9 cellular contexts compared by ENCODE assay signal in genomic region chr11:108698844-108699642, GRCh38. TPM values are rescaled to one million over a fixed set of nuclear protein-coding genes. Genes with fewer than 3 reads are reported as not detected.
DNase-seq lines count a peak whose midpoint lies in the region; ATAC-seq, FAIRE-seq and TF ChIP-seq lines count a peak whose summit lies in the region.
"Had no signal": no experiment of that assay in that cellular context is flagged by ENCODE, and none has a peak within 500 bp of the region (broad histone marks: within the 10 kb centered on the region; RNA-seq: fewer than 3 reads in every experiment).

No MANE protein-coding gene starts in this region.

- ATAC-seq in GM19467 (IDR thresholded peaks at IDR 0.05; ENCODE audit: unreplicated experiment) (peak; percentile 56), HG03066 (IDR thresholded peaks at IDR 0.05; ENCODE audit: low read depth, unreplicated experiment) (peak; percentile 78), GM12878 (peak; percentile 90)
- ATAC-seq: pancreas had no signal

- 0 out of 2 replicates have a peak, but pooled peaks cover 3% of the 10 kb centered on the region for H3K4me1 ChIP-seq in GM12878 (ENCODE audit: control insufficient read depth, insufficient read depth, low read length)
- H3K4me1 ChIP-seq in OCI-LY7 (ENCODE audit: insufficient read depth, low read length, poor library complexity, severe bottlenecking), result no peaks in the 10 kb centered on the region
- H3K4me1 ChIP-seq: pancreas had no signal

- TF ChIP-seq POLR2A in GM12878 (IDR thresholded peaks at IDR 0.05; ENCODE audit: low read depth, low read length), result no peak

- TF ChIP-seq EP300 in GM12878 (IDR thresholded peaks at IDR 0.05; ENCODE audit: borderline replicate concordance in 1 of 2, control insufficient read depth in 1 of 2, low read depth in 2 of 2, low read length in 2 of 2), result peak; percentile 45 to 48; a peak in 2 of 4 replicates

- H3K4me3 ChIP-seq in GM12878 (no peak overlapping the region), OCI-LY7 (ENCODE audit: low read depth, low read length, poor library complexity, severe bottlenecking) (no peak overlapping the region)
- H3K4me3 ChIP-seq: pancreas had no signal

- no peaks in the 10 kb centered on the region for H3K9me2 ChIP-seq in OCI-LY7 (ENCODE audit: insufficient read depth, low read length)

- FAIRE-seq in GM12878 (lab: Jason Lieb, UNC), result peak; percentile 78
- no peak for FAIRE-seq in frontal cortex (lab: Jason Lieb, UNC)
- FAIRE-seq: pancreas had no signal

- H3K36me3 ChIP-seq in GM12878 (ENCODE audit: control insufficient read depth in 2 of 2, insufficient read depth in 2 of 2, low read length in 1 of 2) (peaks cover 0 to 12% of the 10 kb centered on the region in 2 experiments; a peak in 3 of 4 replicates), OCI-LY7 (ENCODE audit: insufficient read depth, low read length) (peaks cover 83% of the 10 kb centered on the region)

- BruUV-seq in GM12878 (replicated peaks; lab: Mats Ljungman, UMichigan), result no TSS peak
- BruUV-seq in OCI-LY7 (replicated peaks; lab: Mats Ljungman, UMichigan), result no TSS peak

- H2AFZ ChIP-seq in GM12878 (ENCODE audit: control insufficient read depth, low read depth, low read length) (no peak overlapping the region), OCI-LY7 (ENCODE audit: low read length) (no peak overlapping the region)

- SMC1A ChIA-PET in GM12878 (lab: Charles Lee; ENCODE audit: uncharacterized antibody, unreplicated experiment), result interaction anchor here (0.6 to 5.5 kb wide), 32 partner anchors 7 to 1241 kb away, joined by 3 to 136 read pairs (median 6); no protein-coding TSS in a partner anchor

- in situ Hi-C loops in GM12878 (cut with MboI), result loop anchor here (5.0 kb wide), 1 partner anchor 173 kb away; no protein-coding TSS in a partner anchor

- H3K9me3 ChIP-seq in GM12878 (replicated peaks; ENCODE audit: control insufficient read depth, insufficient read depth, low read length) (no peaks in the 10 kb centered on the region), OCI-LY7 (ENCODE audit: low read length) (no peaks in the 10 kb centered on the region)
- H3K9me3 ChIP-seq: pancreas had no signal

- RAD21 ChIA-PET in GM12878 (lab: Charles Lee; ENCODE audit: unreplicated experiment), result interaction anchor here (0.7 to 7.7 kb wide), 20 partner anchors 11 to 1240 kb away, joined by 3 to 161 read pairs (median 6); no protein-coding TSS in a partner anchor

- CTCF ChIA-PET in GM12878 (lab: Yijun Ruan, JAX), result interaction anchor here (0.6 to 4.7 kb wide), 32 partner anchors 7 to 1246 kb away, joined by 3 to 173 read pairs (median 4); partner anchors contain the start of gene DDX10
- CTCF ChIA-PET in OCI-LY7 (lab: Charles Lee; ENCODE audit: unreplicated experiment), result no interaction called here

- DNase-seq in GM10266 (ENCODE audit: extremely low spot score) (peak; percentile 30), GM12878 (ENCODE audit: low read depth, low spot score) (peak; percentile 45), frontal cortex (ENCODE audit: low spot score in 2 of 2) (no peak), D341Med (ENCODE audit: low spot score) (no peak), OCI-LY7 (ENCODE audit: low spot score) (no peak), EL (no peak)
- DNase-seq: pancreas had no signal

- POLR2A ChIA-PET in GM12878 (lab: Charles Lee), result interaction anchor here (0.6 to 2.5 kb wide), 4 partner anchors 11 to 448 kb away, joined by 5 to 13 read pairs (median 8); partner anchors contain the start of gene DDX10
- POLR2A ChIA-PET in OCI-LY7 (lab: Charles Lee), result interaction anchor here (1.3 kb wide), 2 partner anchors 8 to 17 kb away, joined by 3 read pairs; no protein-coding TSS in a partner anchor

- no peak for TF ChIP-seq CTCF in GM10266 (IDR thresholded peaks at IDR 0.05; ENCODE audit: control insufficient read depth, insufficient read depth, low read depth, missing control alignments)
- TF ChIP-seq CTCF in GM12878 (IDR thresholded peaks at IDR 0.05 in 2 of 3, conservative IDR thresholded peaks at IDR 0.05 in 1 of 3; ENCODE audit: control insufficient read depth in 2 of 3, extremely low read depth in 1 of 3, insufficient read depth in 1 of 3, low read depth in 3 of 3, low read length in 3 of 3), result no peak
- TF ChIP-seq CTCF in OCI-LY7 (conservative IDR thresholded peaks at IDR 0.05; ENCODE audit: low read length), result no peak

- no peak overlapping the region for H3K27ac ChIP-seq in GM12878 (ENCODE audit: control insufficient read depth, insufficient read depth)
- H3K27ac ChIP-seq in OCI-LY7 (ENCODE audit: low read depth, low read length, poor library complexity, severe bottlenecking), result no peak overlapping the region
- H3K27ac ChIP-seq: pancreas had no signal

- no peak overlapping the region for H3K4me2 ChIP-seq in GM12878 (ENCODE audit: control insufficient read depth, insufficient read depth)
- H3K4me2 ChIP-seq in OCI-LY7 (ENCODE audit: low read length), result no peak overlapping the region

- 88% methylated on average over 4 of the region's 4 CpGs for WGBS in GM12878 (ENCODE audit: insufficient coverage, insufficient replicate concordance, low lambda C conversion rate, missing lambda C conversion rate)

- TF ChIP-seq RAD21 in GM12878 (IDR thresholded peaks at IDR 0.05; ENCODE audit: insufficient read depth, low read depth, low read length), result no peak

- intact Hi-C loops in GM12878 (cut with micrococcal nuclease; ENCODE audit: unreplicated experiment) (loop anchor here (1.0 to 10.0 kb wide), 6 partner anchors 34 to 1238 kb away; no protein-coding TSS in a partner anchor), OCI-LY7 (cut with micrococcal nuclease; ENCODE audit: unreplicated experiment) (loop anchor here (5.0 kb wide), 2 partner anchors 173 to 998 kb away; no protein-coding TSS in a partner anchor)

- no peaks in the 10 kb centered on the region for H3K27me3 ChIP-seq in GM12878 (replicated peaks in 1 of 2; ENCODE audit: control insufficient read depth in 2 of 2, insufficient read depth in 2 of 2, low read length in 1 of 2)
- H3K27me3 ChIP-seq: pancreas had no signal

- H3K79me2 ChIP-seq in GM12878 (ENCODE audit: control insufficient read depth, insufficient read depth, low read length) (no peaks in the 10 kb centered on the region), OCI-LY7 (ENCODE audit: insufficient read depth, low read depth, low read length) (no peaks in the 10 kb centered on the region)

- no peak overlapping the region for H3K9ac ChIP-seq in GM12878 (ENCODE audit: control insufficient read depth, insufficient read depth, low read length)

- no peaks in the 10 kb centered on the region for H4K20me1 ChIP-seq in GM12878 (ENCODE audit: control insufficient read depth, insufficient read depth)
- no peaks in the 10 kb centered on the region for H4K20me1 ChIP-seq in OCI-LY7 (ENCODE audit: insufficient read depth, low read length)

TF ChIP-seq in GM12878, 131 proteins besides CTCF, POLR2A, EP300 and RAD21 (continues in another document):
- TF ChIP-seq PKNOX1 (IDR thresholded peaks at IDR 0.05), result peak; percentile 44; the same call in 1 of the 2 replicates
- peak; percentile 96 for TF ChIP-seq ZNF24 (IDR thresholded peaks at IDR 0.05)
- peak in 1 of 2 experiments; percentile 71; a peak in 2 of 4 replicates for TF ChIP-seq ETV6 (conservative IDR thresholded peaks at IDR 0.05 in 1 of 2, IDR thresholded peaks at IDR 0.05 in 1 of 2; ENCODE audit: borderline replicate concordance in 1 of 2, low read depth in 1 of 2)
- peak; percentile 21; the same call in 1 of the 2 replicates for TF ChIP-seq RELB (IDR thresholded peaks at IDR 0.05; ENCODE audit: low read depth)
- TF ChIP-seq JUNB (IDR thresholded peaks at IDR 0.05), result peak; percentile 70
- no peak for TF ChIP-seq ASH2L (IDR thresholded peaks at IDR 0.05; ENCODE audit: borderline replicate concordance, low read depth)
- no peak for TF ChIP-seq CBX5 (IDR thresholded peaks at IDR 0.05; ENCODE audit: low read depth)

RNA-seq across cellular contexts. Expression of gene DDX10, which starts 34.2 kb away (rescaled TPM):
- total RNA-seq in GM12878 (2013; cell fraction: nucleolus; rRNA removed), result 80.9 and 85.9 TPM in 2 replicates
- total RNA-seq in GM12878 (2014; rRNA removed) (32.3 and 36.3 TPM in 2 replicates), GM12878 (2014; rRNA removed; fragmentation: Illumina TruSeq; extraction: Trizol) (51.2 and 53.0 TPM in 2 replicates), GM12878 (2021) (46.1 and 46.9 TPM in 2 replicates), frontal cortex (31.4 TPM), OCI-LY7 (2022) (38.7 and 48.7 TPM in 2 replicates)
- polyA plus RNA-seq in GM12878 (2011; ENCODE audit: low read depth), result 32.7 TPM
- polyA plus RNA-seq in GM12878 (2011; rRNA removed) (43.4 and 45.9 TPM in 2 replicates), GM12878 (2014; fragmentation: Illumina TruSeq; extraction: Trizol) (51.5 and 57.6 TPM in 2 replicates), GM12878 (2014; fragmentation: Nextera tagmentation; extraction: Ambion mirVana) (10 to 100 TPM; 20.9 to 31.5 TPM), GM12878 (2014; rRNA removed) (28.6 and 28.7 TPM in 2 replicates), GM12878 (2016; fragmentation: Nextera tagmentation; extraction: Ambion mirVana) (10 to 100 TPM; 30.5 to 30.7 TPM)
- 32.9 and 51.6 TPM in 2 replicates for polyA plus RNA-seq in GM12878 (2011; cell fraction: cytosol; rRNA removed)
- polyA plus RNA-seq in GM12878 (2011; cell fraction: nucleus; rRNA removed), result 24.4 and 28.7 TPM in 2 replicates
- 18.5 and 20.8 TPM in 2 replicates for polyA plus RNA-seq in GM12878 (2012)
- polyA minus RNA-seq in GM12878 (2011; rRNA and poly(A)+ RNA removed), result 61.3 and 71.0 TPM in 2 replicates
- polyA minus RNA-seq in GM12878 (2011; cell fraction: cytosol; rRNA and poly(A)+ RNA removed), result 11.8 and 27.7 TPM in 2 replicates
- polyA minus RNA-seq in GM12878 (2011; cell fraction: nucleus; rRNA and poly(A)+ RNA removed), result 34.7 and 65.6 TPM in 2 replicates
- total RNA-seq in OCI-LY7 (2014; rRNA removed; shearing (Covaris generic)), result 38.0 and 46.5 TPM in 2 replicates

Comparison
In these comparisons a context has a peak if more than half of its experiments do, and no peak if none do; other contexts are left out.
1. DNase-seq: peak in GM10266 (single experiment) and GM12878 (single experiment); none in frontal cortex (0 of 2), D341Med (single experiment), OCI-LY7 (single experiment) and EL (single experiment).
2. Peak in every context shown above with its lines, with median percentiles within 50 percentile points of each other: ATAC-seq.